Comparison of ENCODE assay signal across 1 cellular context in the genomic region with DNA sequence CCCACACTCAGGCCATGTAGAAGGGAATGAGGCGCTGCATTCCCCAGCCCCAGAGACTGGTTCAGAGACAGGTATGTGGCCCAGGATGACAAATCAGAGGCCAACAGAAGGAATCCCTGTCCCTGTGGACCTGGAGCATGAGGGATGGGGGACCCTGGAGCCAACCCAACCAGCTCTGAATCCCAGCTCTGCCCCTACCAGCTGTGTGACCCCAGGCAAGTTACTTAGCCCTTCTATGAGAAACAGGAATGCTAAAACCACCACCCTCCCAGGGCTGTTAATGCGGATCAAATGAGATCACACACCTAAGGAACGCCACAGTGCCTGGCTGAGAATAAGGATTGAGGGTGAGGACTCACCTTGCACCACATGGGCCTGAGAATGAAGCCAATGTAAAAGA.
TF ChIP-seq lines count a peak whose summit lies in the region.

No MANE protein-coding gene starts in this region.

TF ChIP-seq in K562, 482 proteins besides CTCF, POLR2A, EP300 and RAD21:
- TF ChIP-seq ERF (CRISPR knock-in tag; IDR thresholded peaks at IDR 0.05) (no peak), ZNF165 (CRISPR knock-in tag; IDR thresholded peaks at IDR 0.05; ENCODE audit: borderline replicate concordance) (no peak), HDAC2 (IDR thresholded peaks at IDR 0.05) (no peak), EHMT2 (IDR thresholded peaks at IDR 0.05) (no peak), SMAD2 (IDR thresholded peaks at IDR 0.05; ENCODE audit: low read depth, low read length) (no peak), ELF2 (CRISPR knock-in tag; IDR thresholded peaks at IDR 0.05) (no peak), NFATC3 (IDR thresholded peaks at IDR 0.05) (no peak), MTA3 (IDR thresholded peaks at IDR 0.05; ENCODE audit: borderline replicate concordance) (no peak), TOE1 (IDR thresholded peaks at IDR 0.05; ENCODE audit: borderline replicate concordance) (no peak), TOE1 (CRISPR knock-in tag; IDR thresholded peaks at IDR 0.05; ENCODE audit: borderline replicate concordance, low read depth) (no peak), MEF2D (tag; conservative IDR thresholded peaks at IDR 0.05; ENCODE audit: low read depth) (no peak), MTA2 (IDR thresholded peaks at IDR 0.05; ENCODE audit: low read depth) (no peak)
- TF ChIP-seq, protein P1, sequence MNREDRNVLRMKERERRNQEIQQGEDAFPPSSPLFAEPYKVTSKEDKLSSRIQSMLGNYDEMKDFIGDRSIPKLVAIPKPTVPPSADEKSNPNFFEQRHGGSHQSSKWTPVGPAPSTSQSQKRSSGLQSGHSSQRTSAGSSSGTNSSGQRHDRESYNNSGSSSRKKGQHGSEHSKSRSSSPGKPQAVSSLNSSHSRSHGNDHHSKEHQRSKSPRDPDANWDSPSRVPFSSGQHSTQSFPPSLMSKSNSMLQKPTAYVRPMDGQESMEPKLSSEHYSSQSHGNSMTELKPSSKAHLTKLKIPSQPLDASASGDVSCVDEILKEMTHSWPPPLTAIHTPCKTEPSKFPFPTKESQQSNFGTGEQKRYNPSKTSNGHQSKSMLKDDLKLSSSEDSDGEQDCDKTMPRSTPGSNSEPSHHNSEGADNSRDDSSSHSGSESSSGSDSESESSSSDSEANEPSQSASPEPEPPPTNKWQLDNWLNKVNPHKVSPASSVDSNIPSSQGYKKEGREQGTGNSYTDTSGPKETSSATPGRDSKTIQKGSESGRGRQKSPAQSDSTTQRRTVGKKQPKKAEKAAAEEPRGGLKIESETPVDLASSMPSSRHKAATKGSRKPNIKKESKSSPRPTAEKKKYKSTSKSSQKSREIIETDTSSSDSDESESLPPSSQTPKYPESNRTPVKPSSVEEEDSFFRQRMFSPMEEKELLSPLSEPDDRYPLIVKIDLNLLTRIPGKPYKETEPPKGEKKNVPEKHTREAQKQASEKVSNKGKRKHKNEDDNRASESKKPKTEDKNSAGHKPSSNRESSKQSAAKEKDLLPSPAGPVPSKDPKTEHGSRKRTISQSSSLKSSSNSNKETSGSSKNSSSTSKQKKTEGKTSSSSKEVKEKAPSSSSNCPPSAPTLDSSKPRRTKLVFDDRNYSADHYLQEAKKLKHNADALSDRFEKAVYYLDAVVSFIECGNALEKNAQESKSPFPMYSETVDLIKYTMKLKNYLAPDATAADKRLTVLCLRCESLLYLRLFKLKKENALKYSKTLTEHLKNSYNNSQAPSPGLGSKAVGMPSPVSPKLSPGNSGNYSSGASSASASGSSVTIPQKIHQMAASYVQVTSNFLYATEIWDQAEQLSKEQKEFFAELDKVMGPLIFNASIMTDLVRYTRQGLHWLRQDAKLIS (CRISPR knock-in tag; IDR thresholded peaks at IDR 0.05): no peak
- TF ChIP-seq, protein P2, sequence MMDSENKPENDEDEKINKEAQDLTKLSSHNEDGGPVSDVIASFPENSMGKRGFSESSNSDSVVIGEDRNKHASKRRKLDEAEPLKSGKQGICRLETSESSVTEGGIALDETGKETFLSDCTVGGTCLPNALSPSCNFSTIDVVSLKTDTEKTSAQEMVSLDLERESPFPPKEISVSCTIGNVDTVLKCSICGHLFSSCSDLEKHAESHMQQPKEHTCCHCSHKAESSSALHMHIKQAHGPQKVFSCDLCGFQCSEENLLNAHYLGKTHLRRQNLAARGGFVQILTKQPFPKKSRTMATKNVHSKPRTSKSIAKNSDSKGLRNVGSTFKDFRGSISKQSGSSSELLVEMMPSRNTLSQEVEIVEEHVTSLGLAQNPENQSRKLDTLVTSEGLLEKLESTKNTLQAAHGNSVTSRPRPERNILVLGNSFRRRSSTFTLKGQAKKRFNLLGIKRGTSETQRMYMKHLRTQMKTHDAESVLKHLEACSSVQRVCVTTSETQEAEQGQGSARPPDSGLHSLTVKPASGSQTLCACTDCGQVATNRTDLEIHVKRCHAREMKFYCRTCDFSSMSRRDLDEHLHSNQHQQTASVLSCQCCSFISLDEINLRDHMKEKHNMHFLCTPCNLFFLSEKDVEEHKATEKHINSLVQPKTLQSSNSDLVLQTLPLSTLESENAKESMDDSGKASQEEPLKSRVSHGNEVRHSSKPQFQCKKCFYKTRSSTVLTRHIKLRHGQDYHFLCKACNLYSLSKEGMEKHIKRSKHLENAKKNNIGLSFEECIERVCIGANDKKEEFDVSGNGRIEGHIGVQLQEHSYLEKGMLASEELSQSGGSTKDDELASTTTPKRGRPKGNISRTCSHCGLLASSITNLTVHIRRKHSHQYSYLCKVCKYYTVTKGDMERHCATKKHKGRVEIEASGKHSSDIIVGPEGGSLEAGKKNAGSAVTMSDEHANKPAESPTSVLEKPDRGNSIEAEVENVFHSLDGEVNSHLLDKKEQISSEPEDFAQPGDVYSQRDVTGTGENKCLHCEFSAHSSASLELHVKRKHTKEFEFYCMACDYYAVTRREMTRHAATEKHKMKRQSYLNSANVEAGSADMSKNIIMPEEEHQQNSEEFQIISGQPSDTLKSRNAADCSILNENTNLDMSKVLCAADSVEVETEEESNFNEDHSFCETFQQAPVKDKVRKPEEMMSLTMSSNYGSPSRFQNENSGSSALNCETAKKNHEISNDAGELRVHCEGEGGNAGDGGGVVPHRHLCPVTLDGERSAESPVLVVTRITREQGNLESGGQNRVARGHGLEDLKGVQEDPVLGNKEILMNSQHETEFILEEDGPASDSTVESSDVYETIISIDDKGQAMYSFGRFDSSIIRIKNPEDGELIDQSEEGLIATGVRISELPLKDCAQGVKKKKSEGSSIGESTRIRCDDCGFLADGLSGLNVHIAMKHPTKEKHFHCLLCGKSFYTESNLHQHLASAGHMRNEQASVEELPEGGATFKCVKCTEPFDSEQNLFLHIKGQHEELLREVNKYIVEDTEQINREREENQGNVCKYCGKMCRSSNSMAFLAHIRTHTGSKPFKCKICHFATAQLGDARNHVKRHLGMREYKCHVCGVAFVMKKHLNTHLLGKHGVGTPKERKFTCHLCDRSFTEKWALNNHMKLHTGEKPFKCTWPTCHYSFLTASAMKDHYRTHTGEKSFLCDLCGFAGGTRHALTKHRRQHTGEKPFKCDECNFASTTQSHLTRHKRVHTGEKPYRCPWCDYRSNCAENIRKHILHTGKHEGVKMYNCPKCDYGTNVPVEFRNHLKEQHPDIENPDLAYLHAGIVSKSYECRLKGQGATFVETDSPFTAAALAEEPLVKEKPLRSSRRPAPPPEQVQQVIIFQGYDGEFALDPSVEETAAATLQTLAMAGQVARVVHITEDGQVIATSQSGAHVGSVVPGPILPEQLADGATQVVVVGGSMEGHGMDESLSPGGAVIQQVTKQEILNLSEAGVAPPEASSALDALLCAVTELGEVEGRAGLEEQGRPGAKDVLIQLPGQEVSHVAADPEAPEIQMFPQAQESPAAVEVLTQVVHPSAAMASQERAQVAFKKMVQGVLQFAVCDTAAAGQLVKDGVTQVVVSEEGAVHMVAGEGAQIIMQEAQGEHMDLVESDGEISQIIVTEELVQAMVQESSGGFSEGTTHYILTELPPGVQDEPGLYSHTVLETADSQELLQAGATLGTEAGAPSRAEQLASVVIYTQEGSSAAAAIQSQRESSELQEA (IDR thresholded peaks at IDR 0.05; ENCODE audit: low read depth): no peak
TF ChIP-seq in K562: peak in this region for 0.
